In genomic region chr1:146376708-146377496, GRCh38 we compare ENCODE assay signal across 1 cellular context.
A peak's percentile ranks its signal among the peaks of the same experiment; 100 is the strongest.
TF ChIP-seq lines count a peak whose summit lies in the region.
"Not testable (repeated sequence)": the region's sequence is repeated elsewhere in the genome, so short reads cannot be mapped to it uniquely, and the experiment has no call there.

No MANE protein-coding gene starts in this region.

TF ChIP-seq in K562, 482 proteins besides CTCF, POLR2A, EP300 and RAD21 (continued from another document and continues in another):
- TF ChIP-seq, protein P1, sequence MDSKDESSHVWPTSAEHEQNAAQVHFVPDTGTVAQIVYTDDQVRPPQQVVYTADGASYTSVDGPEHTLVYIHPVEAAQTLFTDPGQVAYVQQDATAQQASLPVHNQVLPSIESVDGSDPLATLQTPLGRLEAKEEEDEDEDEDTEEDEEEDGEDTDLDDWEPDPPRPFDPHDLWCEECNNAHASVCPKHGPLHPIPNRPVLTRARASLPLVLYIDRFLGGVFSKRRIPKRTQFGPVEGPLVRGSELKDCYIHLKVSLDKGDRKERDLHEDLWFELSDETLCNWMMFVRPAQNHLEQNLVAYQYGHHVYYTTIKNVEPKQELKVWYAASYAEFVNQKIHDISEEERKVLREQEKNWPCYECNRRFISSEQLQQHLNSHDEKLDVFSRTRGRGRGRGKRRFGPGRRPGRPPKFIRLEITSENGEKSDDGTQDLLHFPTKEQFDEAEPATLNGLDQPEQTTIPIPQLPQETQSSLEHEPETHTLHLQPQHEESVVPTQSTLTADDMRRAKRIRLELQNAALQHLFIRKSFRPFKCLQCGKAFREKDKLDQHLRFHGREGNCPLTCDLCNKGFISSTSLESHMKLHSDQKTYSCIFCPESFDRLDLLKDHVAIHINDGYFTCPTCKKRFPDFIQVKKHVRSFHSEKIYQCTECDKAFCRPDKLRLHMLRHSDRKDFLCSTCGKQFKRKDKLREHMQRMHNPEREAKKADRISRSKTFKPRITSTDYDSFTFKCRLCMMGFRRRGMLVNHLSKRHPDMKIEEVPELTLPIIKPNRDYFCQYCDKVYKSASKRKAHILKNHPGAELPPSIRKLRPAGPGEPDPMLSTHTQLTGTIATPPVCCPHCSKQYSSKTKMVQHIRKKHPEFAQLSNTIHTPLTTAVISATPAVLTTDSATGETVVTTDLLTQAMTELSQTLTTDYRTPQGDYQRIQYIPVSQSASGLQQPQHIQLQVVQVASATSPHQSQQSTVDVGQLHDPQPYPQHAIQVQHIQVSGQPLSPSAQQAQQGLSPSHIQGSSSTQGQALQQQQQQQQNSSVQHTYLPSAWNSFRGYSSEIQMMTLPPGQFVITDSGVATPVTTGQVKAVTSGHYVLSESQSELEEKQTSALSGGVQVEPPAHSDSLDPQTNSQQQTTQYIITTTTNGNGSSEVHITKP (IDR thresholded peaks at IDR 0.05; ENCODE audit: partially characterized antibody) = peak; percentile 73
- TF ChIP-seq NR2C2 (CRISPR knock-in tag; IDR thresholded peaks at IDR 0.05) (peak; percentile 61; the same call in 1 of the 2 replicates), NR2C2 (tag; IDR thresholded peaks at IDR 0.05) (peak; percentile 48; the same call in 1 of the 2 replicates), SIX5 (IDR thresholded peaks at IDR 0.05; ENCODE audit: borderline replicate concordance in 1 of 2, insufficient read depth in 1 of 2, low read depth in 1 of 2, low read length in 2 of 2) (0 out of 4 replicates have a peak, but pooled peaks of 1 of the 2 experiments have one; percentile 8), ZNF12 (CRISPR knock-in tag; IDR thresholded peaks at IDR 0.05) (peak; percentile 80), CBFA2T2 (conservative IDR thresholded peaks at IDR 0.05) (0 out of 2 replicates have a peak, but pooled peaks have one; percentile 19), NBN (IDR thresholded peaks at IDR 0.05; ENCODE audit: low read depth) (peak; percentile 46; the same call in 1 of the 2 replicates), ETV1 (tag; conservative IDR thresholded peaks at IDR 0.05; ENCODE audit: low read depth) (peak; percentile 81), ZNF41 (CRISPR knock-in tag; conservative IDR thresholded peaks at IDR 0.05) (peak; percentile 70; the same call in 1 of the 2 replicates), ETV5 (CRISPR knock-in tag; IDR thresholded peaks at IDR 0.05; ENCODE audit: low read depth) (peak; percentile 69; the same call in 1 of the 2 replicates), STAT5A (IDR thresholded peaks at IDR 0.05; ENCODE audit: borderline replicate concordance, low read length) (peak; percentile 56; the same call in 1 of the 2 replicates), MNT (conservative IDR thresholded peaks at IDR 0.05) (peak; percentile 23 to 31; a peak in 1 of 4 replicates), JUND (IDR thresholded peaks at IDR 0.05; ENCODE audit: borderline replicate concordance, low read depth, low read length) (peak; percentile 25; the same call in 1 of the 2 replicates), FOSL1 (tag; conservative IDR thresholded peaks at IDR 0.05) (peak; percentile 40; the same call in 1 of the 2 replicates), ZNF263 (CRISPR knock-in tag; IDR thresholded peaks at IDR 0.05; ENCODE audit: borderline replicate concordance) (peak; percentile 47; the same call in 1 of the 2 replicates), ATF1 (tag; IDR thresholded peaks at IDR 0.05) (peak; percentile 65), GABPB2 (CRISPR knock-in tag; conservative IDR thresholded peaks at IDR 0.05) (peak; percentile 89), BCLAF1 (IDR thresholded peaks at IDR 0.05; ENCODE audit: borderline replicate concordance in 1 of 2, control insufficient read depth in 1 of 2, low read depth in 2 of 2, low read length in 1 of 2) (peak in 1 of 2 experiments; percentile 98; a peak in 2 of 4 replicates), ESRRB (CRISPR knock-in tag; IDR thresholded peaks at IDR 0.05; ENCODE audit: borderline replicate concordance) (peak; percentile 76; the same call in 1 of the 2 replicates), SMAD4 (CRISPR knock-in tag; conservative IDR thresholded peaks at IDR 0.05) (peak; percentile 97), PHF21A (IDR thresholded peaks at IDR 0.05; ENCODE audit: borderline replicate concordance, low read depth) (peak; percentile 95), FOXK2 (conservative IDR thresholded peaks at IDR 0.05 in 1 of 2, IDR thresholded peaks at IDR 0.05 in 1 of 2; ENCODE audit: low read depth in 2 of 2) (0 out of 4 replicates have a peak, but pooled peaks have one; percentile 14 to 15), ZNF589 (CRISPR knock-in tag; IDR thresholded peaks at IDR 0.05; ENCODE audit: low read depth) (0 out of 2 replicates have a peak, but pooled peaks have one; percentile 31)
- TF ChIP-seq, protein P2, sequence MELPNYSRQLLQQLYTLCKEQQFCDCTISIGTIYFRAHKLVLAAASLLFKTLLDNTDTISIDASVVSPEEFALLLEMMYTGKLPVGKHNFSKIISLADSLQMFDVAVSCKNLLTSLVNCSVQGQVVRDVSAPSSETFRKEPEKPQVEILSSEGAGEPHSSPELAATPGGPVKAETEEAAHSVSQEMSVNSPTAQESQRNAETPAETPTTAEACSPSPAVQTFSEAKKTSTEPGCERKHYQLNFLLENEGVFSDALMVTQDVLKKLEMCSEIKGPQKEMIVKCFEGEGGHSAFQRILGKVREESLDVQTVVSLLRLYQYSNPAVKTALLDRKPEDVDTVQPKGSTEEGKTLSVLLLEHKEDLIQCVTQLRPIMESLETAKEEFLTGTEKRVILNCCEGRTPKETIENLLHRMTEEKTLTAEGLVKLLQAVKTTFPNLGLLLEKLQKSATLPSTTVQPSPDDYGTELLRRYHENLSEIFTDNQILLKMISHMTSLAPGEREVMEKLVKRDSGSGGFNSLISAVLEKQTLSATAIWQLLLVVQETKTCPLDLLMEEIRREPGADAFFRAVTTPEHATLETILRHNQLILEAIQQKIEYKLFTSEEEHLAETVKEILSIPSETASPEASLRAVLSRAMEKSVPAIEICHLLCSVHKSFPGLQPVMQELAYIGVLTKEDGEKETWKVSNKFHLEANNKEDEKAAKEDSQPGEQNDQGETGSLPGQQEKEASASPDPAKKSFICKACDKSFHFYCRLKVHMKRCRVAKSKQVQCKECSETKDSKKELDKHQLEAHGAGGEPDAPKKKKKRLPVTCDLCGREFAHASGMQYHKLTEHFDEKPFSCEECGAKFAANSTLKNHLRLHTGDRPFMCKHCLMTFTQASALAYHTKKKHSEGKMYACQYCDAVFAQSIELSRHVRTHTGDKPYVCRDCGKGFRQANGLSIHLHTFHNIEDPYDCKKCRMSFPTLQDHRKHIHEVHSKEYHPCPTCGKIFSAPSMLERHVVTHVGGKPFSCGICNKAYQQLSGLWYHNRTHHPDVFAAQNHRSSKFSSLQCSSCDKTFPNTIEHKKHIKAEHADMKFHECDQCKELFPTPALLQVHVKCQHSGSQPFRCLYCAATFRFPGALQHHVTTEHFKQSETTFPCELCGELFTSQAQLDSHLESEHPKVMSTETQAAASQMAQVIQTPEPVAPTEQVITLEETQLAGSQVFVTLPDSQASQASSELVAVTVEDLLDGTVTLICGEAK (IDR thresholded peaks at IDR 0.05) = peak; percentile 31; the same call in 1 of the 2 replicates
- TF ChIP-seq, protein P2 (CRISPR knock-in tag; IDR thresholded peaks at IDR 0.05) = peak; percentile 66
- TF ChIP-seq JUND (tag; IDR thresholded peaks at IDR 0.05; ENCODE audit: borderline replicate concordance, low read depth, low read length); ATF1 (CRISPR knock-in tag; IDR thresholded peaks at IDR 0.05): not testable (repeated sequence)
- TF ChIP-seq, protein P3, sequence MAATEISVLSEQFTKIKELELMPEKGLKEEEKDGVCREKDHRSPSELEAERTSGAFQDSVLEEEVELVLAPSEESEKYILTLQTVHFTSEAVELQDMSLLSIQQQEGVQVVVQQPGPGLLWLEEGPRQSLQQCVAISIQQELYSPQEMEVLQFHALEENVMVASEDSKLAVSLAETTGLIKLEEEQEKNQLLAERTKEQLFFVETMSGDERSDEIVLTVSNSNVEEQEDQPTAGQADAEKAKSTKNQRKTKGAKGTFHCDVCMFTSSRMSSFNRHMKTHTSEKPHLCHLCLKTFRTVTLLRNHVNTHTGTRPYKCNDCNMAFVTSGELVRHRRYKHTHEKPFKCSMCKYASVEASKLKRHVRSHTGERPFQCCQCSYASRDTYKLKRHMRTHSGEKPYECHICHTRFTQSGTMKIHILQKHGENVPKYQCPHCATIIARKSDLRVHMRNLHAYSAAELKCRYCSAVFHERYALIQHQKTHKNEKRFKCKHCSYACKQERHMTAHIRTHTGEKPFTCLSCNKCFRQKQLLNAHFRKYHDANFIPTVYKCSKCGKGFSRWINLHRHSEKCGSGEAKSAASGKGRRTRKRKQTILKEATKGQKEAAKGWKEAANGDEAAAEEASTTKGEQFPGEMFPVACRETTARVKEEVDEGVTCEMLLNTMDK (IDR thresholded peaks at IDR 0.05; ENCODE audit: borderline replicate concordance, insufficient read depth, low read depth, low read length, poor library complexity, severe bottlenecking) = peak; percentile 8
- TF ChIP-seq, protein P4, sequence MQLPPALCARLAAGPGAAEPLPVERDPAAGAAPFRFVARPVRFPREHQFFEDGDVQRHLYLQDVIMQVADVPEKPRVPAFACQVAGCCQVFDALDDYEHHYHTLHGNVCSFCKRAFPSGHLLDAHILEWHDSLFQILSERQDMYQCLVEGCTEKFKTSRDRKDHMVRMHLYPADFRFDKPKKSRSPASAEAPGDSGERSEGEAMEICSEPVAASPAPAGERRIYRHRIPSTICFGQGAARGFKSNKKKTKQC (CRISPR knock-in tag; IDR thresholded peaks at IDR 0.05) = peak; percentile 26; the same call in 1 of the 2 replicates
